In genomic region chr4:64882311-64883086, GRCh38 we compare ENCODE assay signal across 2 cellular contexts.
TF ChIP-seq lines count a peak whose summit lies in the region.

No MANE protein-coding gene starts in this region.

TF ChIP-seq in GM23338, 12 proteins besides CTCF, POLR2A, EP300 and RAD21 (continued from another document):
- no peak for TF ChIP-seq EZH2phosphoT487 (IDR thresholded peaks at IDR 0.05; ENCODE audit: unreplicated experiment)
- no peak for TF ChIP-seq ZNF114 (CRISPR knock-in tag; IDR thresholded peaks at IDR 0.05)
- TF ChIP-seq REST (IDR thresholded peaks at IDR 0.05; ENCODE audit: unreplicated experiment) = no peak

TF ChIP-seq in H1, 55 proteins besides CTCF, POLR2A, EP300 and RAD21 (continued from another document):
- TF ChIP-seq POU5F1 (IDR thresholded peaks at IDR 0.05; ENCODE audit: low read depth, low read length) (no peak), KDM1A (IDR thresholded peaks at IDR 0.05; ENCODE audit: borderline replicate concordance, low read length) (no peak), RNF2 (IDR thresholded peaks at IDR 0.05; ENCODE audit: borderline replicate concordance, low read depth, low read length, missing control alignments, poor library complexity, severe bottlenecking) (no peak), JUN (IDR thresholded peaks at IDR 0.05; ENCODE audit: low read depth, low read length) (no peak), GTF2F1 (IDR thresholded peaks at IDR 0.05; ENCODE audit: borderline replicate concordance, low read depth, low read length) (no peak)
